8 cellular contexts compared by ENCODE assay signal in the genomic region with DNA sequence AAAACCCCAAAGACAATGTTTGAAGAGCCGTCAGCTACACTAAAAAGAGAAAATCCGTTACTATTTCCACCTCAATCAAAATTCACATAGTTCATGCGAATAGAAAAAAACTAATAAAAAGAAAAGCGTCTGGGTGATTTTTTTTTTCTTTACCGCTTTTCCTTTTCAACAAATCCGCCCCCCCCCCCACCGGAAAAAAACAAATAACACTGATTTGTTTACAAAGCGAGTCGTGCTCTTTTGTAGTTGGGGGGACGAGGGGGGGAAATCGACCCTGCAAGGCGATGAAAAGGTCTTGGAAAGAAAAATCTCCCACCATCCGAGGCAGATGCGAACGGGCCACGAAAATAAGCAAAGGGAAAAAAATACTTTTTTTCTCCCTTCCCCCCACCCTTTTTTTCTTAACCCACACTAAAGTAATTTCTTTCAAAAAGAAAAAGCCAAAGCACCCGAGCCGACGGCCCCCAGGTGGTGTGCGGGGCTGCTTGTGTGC. TPM values are rescaled to one million over a fixed set of nuclear protein-coding genes. Genes with fewer than 3 reads are reported as not detected.
DNase-seq lines count a peak whose midpoint lies in the region; ATAC-seq lines count a peak whose summit lies in the region.

No MANE protein-coding gene starts in this region.

- peak overlapping the region; percentile 70 for H3K4me3 Mint-ChIP-seq in T-helper 1 cell treated with Interleukin-12 subunit alpha and Interleukin-12 subunit beta and Interleukin-4 antibody, amounts not matched to agents 30 μg/mL and 1 μg/mL, for 36 hours
- peak overlapping the region; percentile 59 for H3K4me3 Mint-ChIP-seq in activated naive CD8-positive, alpha-beta T cell treated with anti-CD3 and anti-CD28 coated beads for 36 hours

- H3K27ac ChIP-seq in subcutaneous abdominal adipose tissue (ENCODE audit: low read depth, low read length), result peak overlapping the region; percentile 93

- H3K4me1 Mint-ChIP-seq in T-helper 1 cell treated with Interleukin-12 subunit alpha and Interleukin-12 subunit beta and Interleukin-4 antibody, amounts not matched to agents 30 μg/mL and 1 μg/mL, for 36 hours (ENCODE audit: low read depth), result peaks cover 4% of the 10 kb centered on the region
- peaks cover 8% of the 10 kb centered on the region for H3K4me1 Mint-ChIP-seq in activated naive CD8-positive, alpha-beta T cell treated with anti-CD3 and anti-CD28 coated beads for 36 hours

- ATAC-seq in HG03045 (IDR thresholded peaks at IDR 0.05; ENCODE audit: unreplicated experiment), result no peak

- H3K36me3 Mint-ChIP-seq in T-helper 1 cell treated with Interleukin-12 subunit alpha and Interleukin-12 subunit beta and Interleukin-4 antibody, amounts not matched to agents 30 μg/mL and 1 μg/mL, for 36 hours (ENCODE audit: low read depth), result peaks cover 4% of the 10 kb centered on the region
- H3K36me3 Mint-ChIP-seq in activated naive CD8-positive, alpha-beta T cell treated with anti-CD3 and anti-CD28 coated beads for 36 hours, result no peaks in the 10 kb centered on the region

- peak overlapping the region; percentile 83 to 91 (median 87) for H3K4me3 ChIP-seq in subcutaneous abdominal adipose tissue (ENCODE audit: low read depth in 1 of 5, low read length in 5 of 5)

- no peaks in the 10 kb centered on the region for H3K9me3 ChIP-seq in subcutaneous abdominal adipose tissue (ENCODE audit: control insufficient read depth in 5 of 5, low read length in 5 of 5)

- no peaks in the 10 kb centered on the region for H3K36me3 ChIP-seq in subcutaneous abdominal adipose tissue (ENCODE audit: control insufficient read depth in 5 of 5, insufficient read depth in 5 of 5, low read length in 5 of 5)

- H3K4me1 ChIP-seq in subcutaneous abdominal adipose tissue (ENCODE audit: control insufficient read depth in 5 of 5, insufficient read depth in 5 of 5, low read length in 5 of 5), result peaks cover 0 to 33% (median 19%) of the 10 kb centered on the region in 5 donors

- peaks cover 71% of the 10 kb centered on the region for H3K27me3 Mint-ChIP-seq in T-helper 1 cell treated with Interleukin-12 subunit alpha and Interleukin-12 subunit beta and Interleukin-4 antibody, amounts not matched to agents 30 μg/mL and 1 μg/mL, for 36 hours (ENCODE audit: low read depth)
- peaks cover 71% of the 10 kb centered on the region for H3K27me3 Mint-ChIP-seq in activated naive CD8-positive, alpha-beta T cell treated with anti-CD3 and anti-CD28 coated beads for 36 hours

- no peak for DNase-seq in T-helper 1 cell
- DNase-seq in activated naive CD8-positive, alpha-beta T cell treated with anti-CD3 and anti-CD28 coated beads for 36 hours, result no peak
- DNase-seq in inferior parietal cortex (ENCODE audit: extremely low spot score), result peak; percentile 8
- DNase-seq in activated effector memory CD4-positive, alpha-beta T cell treated with Interleukin-2 at 50 U/mL for 16 hours, result no peak
- no peak for DNase-seq in effector CD4-positive, alpha-beta T cell

- no peaks in the 10 kb centered on the region for H3K9me3 Mint-ChIP-seq in T-helper 1 cell treated with Interleukin-12 subunit alpha and Interleukin-12 subunit beta and Interleukin-4 antibody, amounts not matched to agents 30 μg/mL and 1 μg/mL, for 36 hours
- H3K9me3 Mint-ChIP-seq in activated naive CD8-positive, alpha-beta T cell treated with anti-CD3 and anti-CD28 coated beads for 36 hours, result no peaks in the 10 kb centered on the region

- H3K9ac ChIP-seq in subcutaneous abdominal adipose tissue (ENCODE audit: low read length in 5 of 5), result peak overlapping the region; percentile 66 to 81 (median 73)

- no peaks in the 10 kb centered on the region for H3K27me3 ChIP-seq in subcutaneous abdominal adipose tissue (ENCODE audit: control insufficient read depth in 5 of 5, insufficient read depth in 4 of 5, low read length in 5 of 5)

- H3K27ac Mint-ChIP-seq in T-helper 1 cell treated with Interleukin-12 subunit alpha and Interleukin-12 subunit beta and Interleukin-4 antibody, amounts not matched to agents 30 μg/mL and 1 μg/mL, for 36 hours, result no peak overlapping the region
- H3K27ac Mint-ChIP-seq in activated naive CD8-positive, alpha-beta T cell treated with anti-CD3 and anti-CD28 coated beads for 36 hours, result no peak overlapping the region

RNA-seq across cellular contexts. Expression of gene ZNF521, which starts 0.6 kb away (rescaled TPM):
- not detected for total RNA-seq in activated naive CD8-positive, alpha-beta T cell treated with anti-CD3 and anti-CD28 coated beads for 36 hours
